ENCODE assay signal across 9 cellular contexts in genomic region chr1:58858344-58858673, GRCh38.
A peak's percentile ranks its signal among the peaks of the same experiment; 100 is the strongest.
DNase-seq lines count a peak whose midpoint lies in the region; ATAC-seq, FAIRE-seq and TF ChIP-seq lines count a peak whose summit lies in the region.
"Had no signal": no experiment of that assay in that cellular context is flagged by ENCODE, and none has a peak within 500 bp of the region (broad histone marks: within the 10 kb centered on the region; RNA-seq: fewer than 3 reads in every experiment).

No MANE protein-coding gene starts in this region.

- no peak for FAIRE-seq in H1 (lab: Jason Lieb, UNC)

- H2BK15ac ChIP-seq in H1 (ENCODE audit: low read length) (no peak overlapping the region), neuronal stem cell (ENCODE audit: low read length) (no peak overlapping the region)

- no peaks in the 10 kb centered on the region for H3K9me3 ChIP-seq in CD4-positive, alpha-beta memory T cell (ENCODE audit: control insufficient read depth in 1 of 2, low read length in 2 of 2)
- H3K9me3 ChIP-seq in H1 (ENCODE audit: insufficient read depth in 2 of 2, low read depth in 1 of 2, low read length in 1 of 2) (no peaks in the 10 kb centered on the region), neuronal stem cell (replicated peaks in 1 of 2; ENCODE audit: control insufficient read depth in 2 of 2, insufficient read depth in 1 of 2, low read depth in 1 of 2, low read length in 2 of 2) (no peaks in the 10 kb centered on the region), endodermal cell (ENCODE audit: control insufficient read depth, low read length) (no peaks in the 10 kb centered on the region)

- no peaks in the 10 kb centered on the region; the same call in 1 of the 2 replicates for H3K23me2 ChIP-seq in H1 (ENCODE audit: low read depth, low read length)

- peak in 4 of 5 donors; percentile 9 to 30 (median 27) for DNase-seq in CD4-positive, alpha-beta memory T cell
- peak; percentile 87 for DNase-seq in NCI-H226
- DNase-seq in H1 (ENCODE audit: low read depth in 1 of 2, low spot score in 2 of 2): no peak
- no peak for DNase-seq in neuronal stem cell (ENCODE audit: low spot score)
- DNase-seq in endodermal cell: no peak
- DNase-seq in cerebellar cortex (ENCODE audit: low spot score): no peak
- DNase-seq in NCI-H2227 (lab: John Stamatoyannopoulos, UW; ENCODE audit: unreplicated experiment): no peak
- DNase-seq: EL had no signal

- CTCF ChIA-PET in CD4-positive, alpha-beta memory T cell (lab: Charles Lee; ENCODE audit: partially characterized antibody): interaction anchor here (0.8 to 1.6 kb wide), 4 partner anchors 13 to 73 kb away, joined by 3 to 5 read pairs (median 4); no protein-coding TSS in a partner anchor
- CTCF ChIA-PET in H1 (lab: Charles Lee; ENCODE audit: partially characterized antibody): interaction anchor here (1.1 to 1.6 kb wide), 5 partner anchors 11 to 448 kb away, joined by 3 to 4 read pairs (median 3); no protein-coding TSS in a partner anchor

- no peaks in the 10 kb centered on the region for H3K9me3 Mint-ChIP-seq in CD4-positive, alpha-beta memory T cell
- no peaks in the 10 kb centered on the region for H3K9me3 Mint-ChIP-seq in endodermal cell

- H3K14ac ChIP-seq in H1 (ENCODE audit: insufficient read length) (no peak overlapping the region), neuronal stem cell (ENCODE audit: low read length) (no peak overlapping the region)

- no peak overlapping the region for H2BK20ac ChIP-seq in H1 (ENCODE audit: low read length)

- 79% methylated on average over 2 of the region's 2 CpGs; no CpG with 5 or more reads in 1 of the 2 experiments for WGBS in H1 (ENCODE audit: extremely low coverage in 1 of 2, insufficient coverage in 1 of 2, insufficient read length in 1 of 2, insufficient replicate concordance in 2 of 2, low coverage in 1 of 2, low lambda C conversion rate in 2 of 2, missing lambda C conversion rate in 1 of 2), 2 experiments
- no CpG with 5 or more reads among the region's 2 CpGs for WGBS in neuronal stem cell (ENCODE audit: extremely low coverage in 2 of 2, insufficient read length in 2 of 2, insufficient replicate concordance in 1 of 2), 2 donors
- 48 to 66% methylated on average over 2 of the region's 2 CpGs for WGBS in endodermal cell (ENCODE audit: insufficient coverage in 1 of 2, insufficient read length in 1 of 2), 2 experiments

- intact Hi-C loops in CD4-positive, alpha-beta memory T cell (cut with micrococcal nuclease): no loop called here

- H4K8ac ChIP-seq in H1 (ENCODE audit: extremely low read depth, insufficient read depth, low read length) (no peak overlapping the region), neuronal stem cell (ENCODE audit: low read depth, low read length) (no peak overlapping the region)

- H2AK5ac ChIP-seq in H1 (ENCODE audit: low read depth, low read length): no peak overlapping the region
- no peak overlapping the region for H2AK5ac ChIP-seq in neuronal stem cell (ENCODE audit: low read depth, low read length)

- H3K4me2 ChIP-seq in H1 (ENCODE audit: insufficient read depth in 1 of 2, low read depth in 2 of 2, low read length in 2 of 2) (no peak overlapping the region), neuronal stem cell (ENCODE audit: insufficient read depth, low read length, poor library complexity, severe bottlenecking) (no peak overlapping the region)

- H3K27ac Mint-ChIP-seq in CD4-positive, alpha-beta memory T cell: peak overlapping the region; percentile 25 to 93 (median 66)
- H3K27ac Mint-ChIP-seq in endodermal cell: no peak overlapping the region

- peak overlapping the region in 4 of 8 donors; percentile 24 to 69 (median 58) for H3K4me3 Mint-ChIP-seq in CD4-positive, alpha-beta memory T cell
- no peak overlapping the region for H3K4me3 Mint-ChIP-seq in endodermal cell

- no peak overlapping the region for H4K5ac ChIP-seq in H1 (ENCODE audit: insufficient read length, low read depth, low read length)

- no peak for TF ChIP-seq POLR2A in H1 (IDR thresholded peaks at IDR 0.05; ENCODE audit: control extremely low read depth in 1 of 2, low read depth in 2 of 2, low read length in 2 of 2)

- H3K4me1 ChIP-seq in CD4-positive, alpha-beta memory T cell (ENCODE audit: insufficient read depth, low read length): peaks cover 28% of the 10 kb centered on the region
- peaks cover 0 to 14% (median 6%) of the 10 kb centered on the region in 4 experiments; a peak in 4 of 7 replicates for H3K4me1 ChIP-seq in H1 (replicated peaks in 1 of 4; ENCODE audit: control insufficient read depth in 3 of 4, insufficient read depth in 4 of 4, low read length in 3 of 4)
- H3K4me1 ChIP-seq in neuronal stem cell (ENCODE audit: control insufficient read depth in 2 of 2, insufficient read depth in 1 of 2, low read depth in 1 of 2, low read length in 2 of 2): peaks cover 6 to 15% of the 10 kb centered on the region in 2 donors
- peaks cover 17% of the 10 kb centered on the region for H3K4me1 ChIP-seq in endodermal cell (ENCODE audit: control insufficient read depth, insufficient read depth, low read length)

- POLR2A ChIA-PET in CD4-positive, alpha-beta memory T cell (lab: Charles Lee; ENCODE audit: partially characterized antibody): interaction anchor here (0.7 to 2.5 kb wide), 8 partner anchors 38 to 84 kb away, joined by 3 to 23 read pairs (median 3); partner anchors contain the start of gene JUN
- POLR2A ChIA-PET in H1 (lab: Charles Lee; ENCODE audit: partially characterized antibody): interaction anchor here (1.2 kb wide), 1 partner anchor 17 kb away, joined by 3 read pairs; no protein-coding TSS in a partner anchor

- H3K36me3 Mint-ChIP-seq in CD4-positive, alpha-beta memory T cell: no peaks in the 10 kb centered on the region
- H3K36me3 Mint-ChIP-seq in endodermal cell (ENCODE audit: low read depth): no peaks in the 10 kb centered on the region

- no peak overlapping the region for H3K27ac ChIP-seq in CD4-positive, alpha-beta memory T cell (ENCODE audit: low read depth, low read length)
- no peak overlapping the region for H3K27ac ChIP-seq in H1 (ENCODE audit: low read depth, low read length)
- H3K27ac ChIP-seq in neuronal stem cell (replicated peaks; ENCODE audit: low read length): no peak overlapping the region
- H3K27ac ChIP-seq in endodermal cell (ENCODE audit: low read depth, low read length): no peak overlapping the region

- H4K91ac ChIP-seq in H1 (replicated peaks; ENCODE audit: insufficient read length, low read length): no peak overlapping the region
- no peak overlapping the region for H4K91ac ChIP-seq in neuronal stem cell (ENCODE audit: low read depth, low read length, poor library complexity)

- H3K79me2 ChIP-seq in H1 (ENCODE audit: control insufficient read depth in 1 of 2, insufficient read depth in 2 of 2, low read length in 2 of 2): no peaks in the 10 kb centered on the region

- H2BK5ac ChIP-seq in H1 (ENCODE audit: low read depth, low read length): no peak overlapping the region
- no peak overlapping the region for H2BK5ac ChIP-seq in neuronal stem cell (ENCODE audit: low read length)

- H3K56ac ChIP-seq in H1 (replicated peaks; ENCODE audit: insufficient read length, low read depth, low read length): no peak overlapping the region

- TF ChIP-seq EP300 in H1 (IDR thresholded peaks at IDR 0.05; ENCODE audit: borderline replicate concordance in 1 of 2, low read depth in 2 of 2, low read length in 2 of 2): no peak

- H3K18ac ChIP-seq in H1 (ENCODE audit: extremely low read depth, low read length): no peak overlapping the region
- no peak overlapping the region for H3K18ac ChIP-seq in neuronal stem cell (ENCODE audit: low read length)

- no peak for TF ChIP-seq RAD21 in H1 (IDR thresholded peaks at IDR 0.05 in 1 of 2, conservative IDR thresholded peaks at IDR 0.05 in 1 of 2; ENCODE audit: low read depth in 2 of 2, low read length in 2 of 2)

- H3K23ac ChIP-seq in H1 (ENCODE audit: insufficient read length) (no peak overlapping the region), neuronal stem cell (ENCODE audit: low read depth, low read length, poor library complexity) (no peak overlapping the region)

- no peak overlapping the region for H2BK120ac ChIP-seq in H1 (replicated peaks; ENCODE audit: low read depth, low read length)
- no peak overlapping the region for H2BK120ac ChIP-seq in neuronal stem cell (ENCODE audit: low read depth, low read length)

- no peaks in the 10 kb centered on the region for H3K36me3 ChIP-seq in CD4-positive, alpha-beta memory T cell (ENCODE audit: insufficient read depth, low read length)
- H3K36me3 ChIP-seq in H1 (ENCODE audit: control insufficient read depth in 2 of 4, insufficient read depth in 4 of 4, low read length in 3 of 4) (no peaks in the 10 kb centered on the region), neuronal stem cell (replicated peaks in 1 of 2; ENCODE audit: control insufficient read depth in 2 of 2, insufficient read depth in 2 of 2, low read length in 2 of 2) (no peaks in the 10 kb centered on the region), endodermal cell (ENCODE audit: control insufficient read depth, insufficient read depth, low read length) (no peaks in the 10 kb centered on the region)

- H2BK12ac ChIP-seq in H1 (ENCODE audit: low read depth, low read length) (peak overlapping the region; percentile 21; the same call in 1 of the 2 replicates), neuronal stem cell (ENCODE audit: low read length) (no peak overlapping the region)

- H3K4ac ChIP-seq in H1 (replicated peaks; ENCODE audit: insufficient read length, low read depth, low read length): no peak overlapping the region
- H3K4ac ChIP-seq in neuronal stem cell (ENCODE audit: low read length): no peak overlapping the region

- H3K79me1 ChIP-seq in H1 (ENCODE audit: low read depth, low read length) (no peaks in the 10 kb centered on the region), neuronal stem cell (ENCODE audit: low read depth, low read length) (no peaks in the 10 kb centered on the region)

- H3K4me3 ChIP-seq in CD4-positive, alpha-beta memory T cell (ENCODE audit: low read length in 2 of 2): no peak overlapping the region
- no peak overlapping the region for H3K4me3 ChIP-seq in H1 (ENCODE audit: extremely low read depth in 1 of 4, insufficient read depth in 2 of 4, low read depth in 3 of 4, low read length in 4 of 4)
- no peak overlapping the region for H3K4me3 ChIP-seq in neuronal stem cell (ENCODE audit: low read length in 2 of 2)
- no peak overlapping the region for H3K4me3 ChIP-seq in endodermal cell (ENCODE audit: low read length)

- H3K4me1 Mint-ChIP-seq in CD4-positive, alpha-beta memory T cell: peaks cover 15 to 34% (median 19%) of the 10 kb centered on the region in 4 donors
- peaks cover 42% of the 10 kb centered on the region for H3K4me1 Mint-ChIP-seq in endodermal cell

- TF ChIP-seq CTCF in H1 (IDR thresholded peaks at IDR 0.05; ENCODE audit: control extremely low read depth in 1 of 3, insufficient read depth in 1 of 3, low read depth in 1 of 3, low read length in 3 of 3) (no peak), endodermal cell (conservative IDR thresholded peaks at IDR 0.05) (no peak)

- H3K9ac ChIP-seq in H1 (replicated peaks in 1 of 4; ENCODE audit: extremely low read depth in 1 of 4, low read depth in 3 of 4, low read length in 3 of 4) (no peak overlapping the region), neuronal stem cell (ENCODE audit: low read depth, low read length, poor library complexity) (no peak overlapping the region), endodermal cell (ENCODE audit: extremely low read depth, low read length, poor library complexity, severe bottlenecking) (no peak overlapping the region)

- no peaks in the 10 kb centered on the region for H3K27me3 ChIP-seq in CD4-positive, alpha-beta memory T cell (ENCODE audit: insufficient read depth, low read length)
- H3K27me3 ChIP-seq in H1 (replicated peaks in 1 of 4; ENCODE audit: control insufficient read depth in 3 of 4, extremely low read depth in 1 of 4, insufficient read depth in 3 of 4, low read length in 3 of 4) (peaks cover 0 to 2% (median 0%) of the 10 kb centered on the region in 4 experiments; a peak in 1 of 7 replicates), neuronal stem cell (ENCODE audit: control insufficient read depth in 3 of 3, insufficient read depth in 3 of 3, low read depth in 1 of 3, low read length in 3 of 3) (peaks cover 0 to 32% (median 0%) of the 10 kb centered on the region in 3 experiments), endodermal cell (ENCODE audit: control insufficient read depth, insufficient read depth, low read length, poor library complexity, severe bottlenecking) (no peaks in the 10 kb centered on the region)

- peak; percentile 27 for ATAC-seq in GM21529 (IDR thresholded peaks at IDR 0.05; ENCODE audit: unreplicated experiment)

- no peak overlapping the region for H2AFZ ChIP-seq in H1 (ENCODE audit: low read length)
- H2AFZ ChIP-seq in neuronal stem cell (ENCODE audit: low read length): no peak overlapping the region

- no peaks in the 10 kb centered on the region for H4K20me1 ChIP-seq in H1 (replicated peaks in 1 of 2; ENCODE audit: control insufficient read depth in 1 of 2, insufficient read depth in 2 of 2, low read length in 2 of 2)

- no peaks in the 10 kb centered on the region for H3K27me3 Mint-ChIP-seq in CD4-positive, alpha-beta memory T cell
- H3K27me3 Mint-ChIP-seq in endodermal cell (ENCODE audit: insufficient read depth): peaks cover 5% of the 10 kb centered on the region

Comparison
In these comparisons a context has a peak if more than half of its experiments do, and no peak if none do; other contexts are left out.
1. DNase-seq: peak in CD4-positive, alpha-beta memory T cell (4 of 5) and NCI-H226 (single experiment); none in H1 (0 of 2), neuronal stem cell (single experiment), endodermal cell (single experiment), cerebellar cortex (single experiment) and NCI-H2227 (single experiment).